In the genomic region with DNA sequence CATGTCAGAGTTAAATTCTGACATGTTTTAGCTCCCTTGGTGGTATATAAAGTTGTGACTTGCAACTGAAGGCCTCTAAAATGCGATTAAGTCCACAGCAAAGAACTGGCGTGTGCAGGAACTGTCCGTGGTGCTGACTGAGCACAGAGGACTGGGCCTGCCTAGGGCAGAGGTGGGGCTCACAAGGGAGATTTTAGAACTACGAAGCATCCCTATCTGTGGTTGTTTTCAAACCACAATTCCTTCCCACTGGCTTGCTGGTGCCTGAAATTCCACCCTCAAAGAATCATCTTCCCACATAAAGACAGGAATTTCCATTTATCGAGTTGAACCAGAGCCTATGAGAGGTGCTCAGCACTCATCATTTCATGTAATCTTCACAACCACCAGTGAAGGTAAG, we compare ENCODE assay signal across 9 cellular contexts. TPM values are rescaled to one million over a fixed set of nuclear protein-coding genes. Genes with fewer than 3 reads are reported as not detected.
DNase-seq lines count a peak whose midpoint lies in the region; ATAC-seq, FAIRE-seq and TF ChIP-seq lines count a peak whose summit lies in the region.
"Had no signal": no experiment of that assay in that cellular context is flagged by ENCODE, and none has a peak within 500 bp of the region (broad histone marks: within the 10 kb centered on the region; RNA-seq: fewer than 3 reads in every experiment).

No MANE protein-coding gene starts in this region.

- no peaks in the 10 kb centered on the region for H3K4me1 ChIP-seq in upper lobe of right lung
- H3K4me1 ChIP-seq in colonic mucosa, result no peaks in the 10 kb centered on the region

- ATAC-seq in upper lobe of right lung, result peak; percentile 53
- ATAC-seq: activated naive CD4-positive, alpha-beta T cell treated with anti-CD3 and anti-CD28 coated beads, Interleukin-2, amount 50 U/mL, for 72 hours had no signal

- no peaks in the 10 kb centered on the region for H3K9me3 ChIP-seq in upper lobe of right lung
- no peaks in the 10 kb centered on the region for H3K9me3 ChIP-seq in colonic mucosa

- TF ChIP-seq CTCF in upper lobe of right lung (IDR thresholded peaks at IDR 0.05), result no peak
- no peak for TF ChIP-seq CTCF in colonic mucosa (IDR thresholded peaks at IDR 0.05)

- H3K36me3 ChIP-seq in upper lobe of right lung (no peaks in the 10 kb centered on the region), colonic mucosa (no peaks in the 10 kb centered on the region)

- H3K27ac ChIP-seq in upper lobe of right lung (no peak overlapping the region), colonic mucosa (no peak overlapping the region)

- peak; percentile 47 for DNase-seq in COLO829 (ENCODE audit: low spot score)
- DNase-seq in Kasumi-1 (lab: John Stamatoyannopoulos, UW), result peak; percentile 32 to 56
- peak in 3 of 4 experiments; percentile 1 to 15 (median 12) for DNase-seq in activated naive CD4-positive, alpha-beta T cell (lab: John Stamatoyannopoulos, UW)
- peak; percentile 75 for DNase-seq in islet precursor cell
- DNase-seq in upper lobe of right lung, result no peak
- no peak for DNase-seq in SK-N-DZ (ENCODE audit: low spot score)
- no peak for DNase-seq in frontal cortex (ENCODE audit: low spot score in 2 of 2)
- DNase-seq in colonic mucosa, result no peak

- H3K9ac ChIP-seq in colonic mucosa (ENCODE audit: low read depth in 2 of 2, low read length in 2 of 2), result no peak overlapping the region

- no peak for FAIRE-seq in frontal cortex (lab: Jason Lieb, UNC)

- intact Hi-C loops in upper lobe of right lung (cut with DNase I) (no loop called here), colonic mucosa (cut with DNase I) (no loop called here)

- H3K4me3 ChIP-seq in upper lobe of right lung (no peak overlapping the region), colonic mucosa (no peak overlapping the region)

- H3K27me3 ChIP-seq in upper lobe of right lung, result no peaks in the 10 kb centered on the region
- no peaks in the 10 kb centered on the region for H3K27me3 ChIP-seq in colonic mucosa

RNA-seq across cellular contexts. Expression of a gene that starts 30.1 kb away (rescaled TPM):
- total RNA-seq in upper lobe of right lung (3.2 TPM), frontal cortex (43.2 TPM), colonic mucosa (under 1 TPM; 0.64 to 0.74 TPM)
- 50.9 and 55.4 TPM in 2 replicates for polyA plus RNA-seq in SK-N-DZ (2014; cell fraction: cytosol; rRNA removed)
- 29.8 and 30.5 TPM in 2 replicates for polyA plus RNA-seq in SK-N-DZ (2014; cell fraction: nucleus; rRNA removed)

RNA-seq across cellular contexts. Expression of a gene that starts 34.6 kb away (rescaled TPM):
- total RNA-seq in upper lobe of right lung (1.1 TPM), frontal cortex (not detected), colonic mucosa (under 1 TPM; 0.21 to 0.27 TPM)
- 0.10 and 0.61 TPM in 2 replicates for polyA plus RNA-seq in SK-N-DZ (2014; cell fraction: cytosol; rRNA removed)
- not detected in 2 replicates for polyA plus RNA-seq in SK-N-DZ (2014; cell fraction: nucleus; rRNA removed)

Comparison
In these comparisons a context has a peak if more than half of its experiments do, and no peak if none do; other contexts are left out.
1. DNase-seq: peak in COLO829 (single experiment), Kasumi-1 (2 of 2), activated naive CD4-positive, alpha-beta T cell (3 of 4) and islet precursor cell (single experiment); none in upper lobe of right lung (single experiment), SK-N-DZ (single experiment), frontal cortex (0 of 2) and colonic mucosa (single experiment).
2. RNA of a gene that starts 30.1 kb away (total RNA-seq): 43.2 TPM in frontal cortex (single experiment); 3.2 TPM in upper lobe of right lung (single experiment) and 0.64 to 0.74 TPM in colonic mucosa; every median in the first group is over 10 times any median in the second.